Comparison of ENCODE assay signal across 10 cellular contexts in genomic region chr7:22582860-22583640, GRCh38.
DNase-seq lines count a peak whose midpoint lies in the region; ATAC-seq, FAIRE-seq and TF ChIP-seq lines count a peak whose summit lies in the region.
"Had no signal": no experiment of that assay in that cellular context is flagged by ENCODE, and none has a peak within 500 bp of the region (broad histone marks: within the 10 kb centered on the region; RNA-seq: fewer than 3 reads in every experiment).

No MANE protein-coding gene starts in this region.

- H3K4me3 ChIP-seq in body of pancreas (no peak overlapping the region), kidney (ENCODE audit: low read length in 2 of 2) (no peak overlapping the region)

- no peak overlapping the region for H3K9ac ChIP-seq in kidney (ENCODE audit: low read length in 2 of 2)

- WGBS in body of pancreas, 2 donors: 50 to 55% methylated on average over 7 of the region's 7 CpGs

- intact Hi-C loops in body of pancreas (cut with DNase I) (no loop called here), kidney (cut with DNase I) (no loop called here)

- ATAC-seq in body of pancreas (peak; percentile 65), HG03280 (IDR thresholded peaks at IDR 0.05; ENCODE audit: unreplicated experiment) (no peak)
- ATAC-seq: CD8-positive, alpha-beta T cell had no signal

- TF ChIP-seq CTCF in body of pancreas (IDR thresholded peaks at IDR 0.05) (no peak), kidney (IDR thresholded peaks at IDR 0.05; ENCODE audit: borderline replicate concordance, extremely low read depth, insufficient read depth) (no peak)

- H3K9me3 ChIP-seq in body of pancreas (no peaks in the 10 kb centered on the region), kidney (ENCODE audit: control insufficient read depth in 1 of 2, low read length in 2 of 2) (no peaks in the 10 kb centered on the region)

- no peaks in the 10 kb centered on the region for H3K27me3 ChIP-seq in body of pancreas

- FAIRE-seq in kidney (lab: Jason Lieb, UNC): no peak
- no peak for FAIRE-seq in GM12892 (lab: Jason Lieb, UNC)

- peaks cover 26% of the 10 kb centered on the region for H3K4me1 ChIP-seq in body of pancreas
- peaks cover 19 to 30% of the 10 kb centered on the region in 2 donors for H3K4me1 ChIP-seq in kidney (ENCODE audit: control insufficient read depth in 1 of 2, insufficient read depth in 1 of 2, low read depth in 1 of 2, low read length in 2 of 2)

- TF ChIP-seq POLR2A in body of pancreas (IDR thresholded peaks at IDR 0.05) (no peak), GM12892 (IDR thresholded peaks at IDR 0.05; ENCODE audit: low read depth, low read length) (no peak)

- H3K27ac ChIP-seq in body of pancreas: no peak overlapping the region
- H3K27ac ChIP-seq in kidney (ENCODE audit: low read depth in 2 of 2, low read length in 2 of 2): peak overlapping the region; percentile 32 to 52

- DNase-seq in ACHN: peak; percentile 100
- peak; percentile 92 for DNase-seq in HT1080 (ENCODE audit: low read depth)
- peak; percentile 50 to 72 (median 70) for DNase-seq in body of pancreas
- DNase-seq in kidney: no peak
- no peak for DNase-seq in DMS79 (lab: John Stamatoyannopoulos, UW)
- DNase-seq in activated CD4-positive, alpha-beta T cell treated with anti-CD3 and anti-CD28 coated beads, Interleukin-2, amount 50 U/mL, for 4 hours: no peak
- DNase-seq in GM12892 (ENCODE audit: insufficient read length): no peak
- DNase-seq: CD8-positive, alpha-beta T cell; NCI-H82 had no signal

- in situ Hi-C loops in ACHN (cut with HindIII; ENCODE audit: low pct_ligation_motif_present, low pct_unique_long_range_greater_than_20kb, low sequenced_read_pairs): no loop called here

- H3K36me3 ChIP-seq in body of pancreas (replicated peaks in 1 of 2; ENCODE audit: insufficient read depth in 1 of 2, low read depth in 2 of 2): no peaks in the 10 kb centered on the region
- H3K36me3 ChIP-seq in kidney (ENCODE audit: control insufficient read depth in 1 of 2, insufficient read depth in 2 of 2, low read length in 2 of 2): no peaks in the 10 kb centered on the region

Comparison
In these comparisons a context has a peak if more than half of its experiments do, and no peak if none do; other contexts are left out.
1. DNase-seq: peak in ACHN (single experiment), HT1080 (single experiment) and body of pancreas (4 of 4); none in kidney (single experiment), DMS79 (single experiment), activated CD4-positive, alpha-beta T cell treated with anti-CD3 and anti-CD28 coated beads, Interleukin-2, amount 50 U/mL, for 4 hours (0 of 2) and GM12892 (single experiment).
2. H3K27ac ChIP-seq: peak in kidney (2 of 2); none in body of pancreas (0 of 4).